Comparison of ENCODE assay signal across 8 cellular contexts in genomic region chr1:67535474-67535873, GRCh38.
DNase-seq lines count a peak whose midpoint lies in the region; ATAC-seq and TF ChIP-seq lines count a peak whose summit lies in the region.

No MANE protein-coding gene starts in this region.

- H3K27ac ChIP-seq in GM23248 (peak overlapping the region; percentile 27; the same call in 1 of the 2 replicates), body of pancreas (no peak overlapping the region)

- H2AFZ ChIP-seq in GM23248, result peak overlapping the region; percentile 44

- H3K4me1 ChIP-seq in GM23248 (ENCODE audit: insufficient read depth), result peaks cover 8% of the 10 kb centered on the region
- H3K4me1 ChIP-seq in body of pancreas, result peaks cover 18% of the 10 kb centered on the region

- no peaks in the 10 kb centered on the region for H3K9me2 ChIP-seq in GM23248 (ENCODE audit: insufficient read depth)

- H3K4me3 ChIP-seq in GM23248 (no peak overlapping the region), body of pancreas (no peak overlapping the region)

- H3K79me2 ChIP-seq in GM23248 (ENCODE audit: insufficient read depth), result no peaks in the 10 kb centered on the region

- peak; percentile 92 for ATAC-seq in SK-N-SH treated with all-trans-retinoic acid at 6 μM for 48 hours
- peak; percentile 82 for ATAC-seq in body of pancreas

- DNase-seq in GM04504 (ENCODE audit: low read depth), result peak; percentile 75
- DNase-seq in GM23248, result peak; percentile 93
- DNase-seq in Kasumi-1 (lab: John Stamatoyannopoulos, UW), result peak; percentile 66 to 75
- DNase-seq in body of pancreas, result peak; percentile 83 to 85 (median 84)
- peak; percentile 73 for DNase-seq in iPS-NIHi7 (ENCODE audit: extremely low spot score)
- DNase-seq in stimulated activated CD4-positive, alpha-beta T cell treated with anti-CD3 and anti-CD28 coated beads, Interleukin-12 subunit alpha, Interleukin-12 subunit beta, amount 100 ng/mL, for 4 hours, result peak; percentile 23
- no peak for DNase-seq in NCI-H1048 (lab: John Stamatoyannopoulos, UW)

- no peaks in the 10 kb centered on the region for H3K36me3 ChIP-seq in GM23248 (ENCODE audit: low read depth)
- no peaks in the 10 kb centered on the region for H3K36me3 ChIP-seq in body of pancreas (replicated peaks in 1 of 2; ENCODE audit: insufficient read depth in 1 of 2, low read depth in 2 of 2)

- no peak for TF ChIP-seq POLR2A in body of pancreas (IDR thresholded peaks at IDR 0.05)

- in situ Hi-C loops in GM23248 (cut with MboI), result loop anchor here (25.0 kb wide), 2 partner anchors 302 to 802 kb away; partner anchors contain the start of gene GNG12

- TF ChIP-seq CTCF in body of pancreas (IDR thresholded peaks at IDR 0.05), result peak; percentile 61 to 95 (median 93)

- H3K27me3 ChIP-seq in GM23248 (replicated peaks; ENCODE audit: insufficient read depth) (no peaks in the 10 kb centered on the region), body of pancreas (no peaks in the 10 kb centered on the region)

- no peak overlapping the region for H3K4me2 ChIP-seq in GM23248 (ENCODE audit: unreplicated experiment)

- H3F3A ChIP-seq in GM23248 (ENCODE audit: insufficient read depth), result peaks cover 3% of the 10 kb centered on the region; the same call in 1 of the 2 replicates

- H3K9ac ChIP-seq in GM23248, result no peak overlapping the region

- H4K20me1 ChIP-seq in GM23248 (ENCODE audit: insufficient read depth), result no peaks in the 10 kb centered on the region

- 1 to 4% methylated on average over 5 of the region's 5 CpGs for WGBS in GM23248 (ENCODE audit: low coverage in 1 of 2, low lambda C conversion rate in 2 of 2, missing lambda C conversion rate in 2 of 2), 2 experiments
- 0 to 5% methylated on average over 5 of the region's 5 CpGs for WGBS in body of pancreas, 2 donors

- intact Hi-C loops in body of pancreas (cut with DNase I), result loop anchor here (5.0 kb wide), 1 partner anchor 227 kb away; no protein-coding TSS in a partner anchor

- no peaks in the 10 kb centered on the region for H3K9me3 ChIP-seq in GM23248 (ENCODE audit: low read depth)
- no peaks in the 10 kb centered on the region for H3K9me3 ChIP-seq in body of pancreas

TF ChIP-seq in SK-N-SH treated with all-trans-retinoic acid at 6 μM for 48 hours, 23 proteins besides CTCF, POLR2A, EP300 and RAD21:
- TF ChIP-seq ZNF8 (CRISPR knock-in tag; IDR thresholded peaks at IDR 0.05) (no peak), ARNTL (CRISPR knock-in tag; IDR thresholded peaks at IDR 0.05; ENCODE audit: borderline replicate concordance, low read depth) (no peak)
